38 cellular contexts compared by ENCODE assay signal in the genomic region with DNA sequence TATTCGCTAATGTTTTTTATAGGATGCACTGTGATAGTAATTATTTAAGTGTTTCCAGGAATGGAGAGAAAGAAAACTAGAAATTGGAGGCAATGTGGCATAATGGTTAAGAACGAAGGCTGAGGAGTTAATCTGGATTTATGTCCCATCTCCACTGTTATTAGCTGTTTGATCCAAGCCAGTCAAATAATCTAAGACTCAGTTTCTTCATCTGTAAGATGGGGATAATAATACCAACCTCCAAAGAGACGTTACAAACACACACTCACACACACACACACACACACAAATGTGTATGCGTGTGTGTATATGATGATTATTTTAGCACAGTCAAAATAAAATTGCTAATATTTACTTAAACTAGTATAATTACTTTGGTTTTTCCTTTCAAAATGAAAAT. TPM values are rescaled to one million over a fixed set of nuclear protein-coding genes. Genes with fewer than 3 reads are reported as not detected.
"Had no signal": no experiment of that assay in that cellular context is flagged by ENCODE, and none has a peak within 500 bp of the region (broad histone marks: within the 10 kb centered on the region; RNA-seq: fewer than 3 reads in every experiment).

No MANE protein-coding gene starts in this region.

- H3K9me3 Mint-ChIP-seq: activated naive CD4-positive, alpha-beta T cell treated with anti-CD3 and anti-CD28 coated beads, Interleukin-2, amount 50 U/mL, for 24 hours had no signal

- H3K4me3 Mint-ChIP-seq: activated naive CD4-positive, alpha-beta T cell treated with anti-CD3 and anti-CD28 coated beads for 36 hours; activated naive CD4-positive, alpha-beta T cell treated with anti-CD3 and anti-CD28 coated beads, Interleukin-2, amount 10 ng/mL, durations not matched to agents 7 days and 5 days; activated naive CD4-positive, alpha-beta T cell treated with anti-CD3 and anti-CD28 coated beads, Interleukin-2, amount 50 U/mL, for 24 hours; activated naive CD8-positive, alpha-beta T cell; activated naive CD8-positive, alpha-beta T cell treated with anti-CD3 and anti-CD28 coated beads for 36 hours; activated naive CD8-positive, alpha-beta T cell treated with anti-CD3 and anti-CD28 coated beads, Interleukin-2, amount 10 ng/mL, durations not matched to agents 7 days and 5 days; activated naive CD8-positive, alpha-beta T cell treated with anti-CD3 and anti-CD28 coated beads, Interleukin-2, amount 50 U/mL, for 24 hours; activated T-cell treated with anti-CD3 and anti-CD28 coated beads, Interleukin-2, amount 50 U/mL, for 24 hours; activated T-cell treated with anti-CD3 and anti-CD28 coated beads, Interleukin-2, amount 50 U/mL, for 4 hours; activated T-cell treated with anti-CD3 and anti-CD28 coated beads, Interleukin-2, amount 50 U/mL, for 72 hours; activated T-helper 1 cell treated with anti-CD3 and anti-CD28 coated beads, Interleukin-12 subunit alpha, Interleukin-12 subunit beta, Interleukin-2, Interleukin-4 antibody, amounts not matched to agents 30 ng/mL and 10 ng/mL and 1 ng/mL, durations not matched to agents 14 hours and 24 hours and 36 hours; activated T-helper 17 cell treated with anti-CD3 and anti-CD28 coated beads, Interleukin-2, amount 50 U/mL, for 72 hours; brain; central memory CD8-positive, alpha-beta T cell had no signal

- FAIRE-seq: astrocyte, bronchial epithelial cell had no signal

- H3K27me3 ChIP-seq: adrenal gland, ascending aorta, body of pancreas, brain microvascular endothelial cell, cardiac muscle cell had no signal

- H3K36me3 ChIP-seq: adrenal gland, ascending aorta, brain microvascular endothelial cell, cardiac muscle cell had no signal

- H3K4me1 ChIP-seq: adrenal gland, ascending aorta, body of pancreas had no signal

- H3K27ac Mint-ChIP-seq: activated naive CD4-positive, alpha-beta T cell treated with anti-CD3 and anti-CD28 coated beads for 36 hours; activated naive CD4-positive, alpha-beta T cell treated with anti-CD3 and anti-CD28 coated beads, Interleukin-2, amount 10 ng/mL, durations not matched to agents 7 days and 5 days; activated naive CD4-positive, alpha-beta T cell treated with anti-CD3 and anti-CD28 coated beads, Interleukin-2, amount 50 U/mL, for 24 hours; activated naive CD4-positive, alpha-beta T cell treated with anti-CD3 and anti-CD28 coated beads, Interleukin-2, amount 50 U/mL, for 72 hours; activated naive CD8-positive, alpha-beta T cell; activated naive CD8-positive, alpha-beta T cell treated with anti-CD3 and anti-CD28 coated beads for 36 hours; activated naive CD8-positive, alpha-beta T cell treated with anti-CD3 and anti-CD28 coated beads, Interleukin-2, amount 10 ng/mL, durations not matched to agents 7 days and 5 days; activated naive CD8-positive, alpha-beta T cell treated with anti-CD3 and anti-CD28 coated beads, Interleukin-2, amount 50 U/mL, for 24 hours; activated T-cell treated with anti-CD3 and anti-CD28 coated beads, Interleukin-2, amount 50 U/mL, for 24 hours; activated T-cell treated with anti-CD3 and anti-CD28 coated beads, Interleukin-2, amount 50 U/mL, for 72 hours; activated T-helper 1 cell treated with anti-CD3 and anti-CD28 coated beads, Interleukin-12 subunit alpha, Interleukin-12 subunit beta, Interleukin-2, Interleukin-4 antibody, amounts not matched to agents 30 ng/mL and 10 ng/mL and 1 ng/mL, durations not matched to agents 14 hours and 24 hours and 36 hours; activated T-helper 17 cell treated with anti-CD3 and anti-CD28 coated beads, Interleukin-2, amount 50 U/mL, for 72 hours; activated T-helper 2 cell treated with anti-CD3 and anti-CD28 coated beads, Interferon-gamma antibody, Interleukin-2, Interleukin-4, amounts not matched to agents 10 μg/mL and 5 μg/mL and 100 μg/mL, durations not matched to agents 14 hours and 24 hours and 36 hours had no signal

- ATAC-seq: activated naive CD4-positive, alpha-beta T cell treated with anti-CD3 and anti-CD28 coated beads, Interleukin-2, amount 50 U/mL, for 72 hours; activated naive CD8-positive, alpha-beta T cell treated with anti-CD3 and anti-CD28 coated beads, Interleukin-2, amount 50 U/mL, for 24 hours; activated T-cell treated with anti-CD3 and anti-CD28 coated beads, Interleukin-2, amount 50 U/mL, for 4 hours; activated T-cell treated with anti-CD3 and anti-CD28 coated beads, Interleukin-2, amount 50 U/mL, for 72 hours; activated T-helper 17 cell treated with anti-CD3 and anti-CD28 coated beads, Interleukin-2, amount 50 U/mL, for 72 hours; body of pancreas had no signal

- H3K4me3 ChIP-seq: adrenal gland, ascending aorta, body of pancreas, cardiac muscle cell had no signal

- H3K27me3 Mint-ChIP-seq: activated naive CD4-positive, alpha-beta T cell treated with anti-CD3 and anti-CD28 coated beads, Interleukin-2, amount 10 ng/mL, durations not matched to agents 7 days and 5 days; activated naive CD8-positive, alpha-beta T cell; activated naive CD8-positive, alpha-beta T cell treated with anti-CD3 and anti-CD28 coated beads for 36 hours; activated naive CD8-positive, alpha-beta T cell treated with anti-CD3 and anti-CD28 coated beads, Interleukin-2, amount 50 U/mL, for 24 hours had no signal

- H3K36me3 Mint-ChIP-seq: activated naive CD4-positive, alpha-beta T cell treated with anti-CD3 and anti-CD28 coated beads, Interleukin-2, amount 10 ng/mL, durations not matched to agents 7 days and 5 days; activated naive CD8-positive, alpha-beta T cell treated with anti-CD3 and anti-CD28 coated beads for 36 hours; activated naive CD8-positive, alpha-beta T cell treated with anti-CD3 and anti-CD28 coated beads, Interleukin-2, amount 10 ng/mL, durations not matched to agents 7 days and 5 days had no signal

- DNase-seq: activated effector memory CD4-positive, alpha-beta T cell treated with anti-CD3 and anti-CD28 coated beads, Interleukin-2, amount 50 U/mL, for 16 hours; activated effector memory CD4-positive, alpha-beta T cell treated with Interleukin-2 at 50 U/mL for 16 hours; activated gamma-delta T cell; activated gamma-delta T cell treated with Interleukin-2 at 50 U/mL for 16 hours; activated naive CD4-positive, alpha-beta T cell; activated naive CD4-positive, alpha-beta T cell treated with anti-CD3 and anti-CD28 coated beads for 36 hours; activated naive CD4-positive, alpha-beta T cell treated with anti-CD3 and anti-CD28 coated beads, Interleukin-2, amount 10 ng/mL, durations not matched to agents 7 days and 5 days; activated naive CD4-positive, alpha-beta T cell treated with anti-CD3 and anti-CD28 coated beads, Interleukin-2, amount 50 U/mL, for 16 hours; activated naive CD4-positive, alpha-beta T cell treated with Interleukin-2 at 50 U/mL for 16 hours; activated naive CD8-positive, alpha-beta T cell treated with anti-CD3 and anti-CD28 coated beads for 36 hours; activated naive CD8-positive, alpha-beta T cell treated with anti-CD3 and anti-CD28 coated beads, Interleukin-2, amount 10 ng/mL, durations not matched to agents 7 days and 5 days; activated naive CD8-positive, alpha-beta T cell treated with anti-CD3 and anti-CD28 coated beads, Interleukin-2, amount 50 U/mL, for 24 hours; activated T-cell treated with anti-CD3 and anti-CD28 coated beads, Interleukin-2, amount 50 U/mL, for 1 hour; activated T-cell treated with anti-CD3 and anti-CD28 coated beads, Interleukin-2, amount 50 U/mL, for 24 hours; activated T-cell treated with anti-CD3 and anti-CD28 coated beads, Interleukin-2, amount 50 U/mL, for 4 hours; activated T-cell treated with anti-CD3 and anti-CD28 coated beads, Interleukin-2, amount 50 U/mL, for 48 hours; activated T-cell treated with anti-CD3 and anti-CD28 coated beads, Interleukin-2, amount 50 U/mL, for 72 hours; adrenal gland; amniotic stem cell; amygdala; anterior cingulate cortex; aorta; body of pancreas; brain microvascular endothelial cell; central memory CD4-positive, alpha-beta T cell; cerebellar nuclear complex had no signal

- H3K4me1 Mint-ChIP-seq: activated naive CD4-positive, alpha-beta T cell treated with anti-CD3 and anti-CD28 coated beads, Interleukin-2, amount 10 ng/mL, durations not matched to agents 7 days and 5 days; activated naive CD4-positive, alpha-beta T cell treated with anti-CD3 and anti-CD28 coated beads, Interleukin-2, amount 50 U/mL, for 24 hours; activated naive CD8-positive, alpha-beta T cell treated with anti-CD3 and anti-CD28 coated beads for 36 hours; activated naive CD8-positive, alpha-beta T cell treated with anti-CD3 and anti-CD28 coated beads, Interleukin-2, amount 10 ng/mL, durations not matched to agents 7 days and 5 days; activated naive CD8-positive, alpha-beta T cell treated with anti-CD3 and anti-CD28 coated beads, Interleukin-2, amount 50 U/mL, for 24 hours; activated T-helper 17 cell treated with anti-CD3 and anti-CD28 coated beads, Interleukin-2, amount 50 U/mL, for 72 hours; central memory CD8-positive, alpha-beta T cell had no signal

- H3K27ac ChIP-seq: adrenal gland, ascending aorta, body of pancreas, brain microvascular endothelial cell, cardiac muscle cell had no signal

RNA-seq across cellular contexts. Expression of a gene that starts 36.9 kb away (rescaled TPM):
- total RNA-seq: activated naive CD8-positive, alpha-beta T cell treated with anti-CD3 and anti-CD28 coated beads, Interleukin-2, amount 10 ng/mL, durations not matched to agents 7 days and 5 days; activated T-helper 2 cell treated with anti-CD3 and anti-CD28 coated beads, Interferon-gamma antibody, Interleukin-2, Interleukin-4, amounts not matched to agents 10 μg/mL and 5 μg/mL and 100 μg/mL, durations not matched to agents 14 hours and 24 hours and 36 hours had no signal
